26 cellular contexts compared by ENCODE assay signal in genomic region chr2:112220186-112220585, GRCh38.
"Had no signal": no experiment of that assay in that cellular context is flagged by ENCODE, and none has a peak within 500 bp of the region (broad histone marks: within the 10 kb centered on the region; RNA-seq: fewer than 3 reads in every experiment).

No MANE protein-coding gene starts in this region.

- H3K27me3 ChIP-seq: colonic mucosa, esophagus squamous epithelium, gastrocnemius medialis, heart right ventricle, left lung had no signal

- H3K27ac ChIP-seq: colonic mucosa, epithelial cell of prostate, esophagus squamous epithelium, gastrocnemius medialis, heart right ventricle, left lung, lower lobe of right lung had no signal

- H3K4me3 ChIP-seq: colonic mucosa, esophagus squamous epithelium, gastrocnemius medialis, heart right ventricle, left lung, lower lobe of right lung, mucosa of descending colon had no signal

- H3K9me3 ChIP-seq: colonic mucosa, esophagus squamous epithelium, gastrocnemius medialis, lower lobe of right lung had no signal

- ATAC-seq: effector memory CD8-positive, alpha-beta T cell; esophagus mucosa; gastrocnemius medialis; heart right ventricle; left cardiac atrium; left lung; left ventricle myocardium superior; lower lobe of right lung; mucosa of descending colon had no signal

- H3K36me3 ChIP-seq: colonic mucosa had no signal

- H3K4me1 ChIP-seq: colonic mucosa, esophagus squamous epithelium, gastrocnemius medialis, left lung, lower lobe of right lung had no signal

- DNase-seq: colonic mucosa; cortex of kidney; effector CD8-positive, alpha-beta T cell; effector memory CD8-positive, alpha-beta T cell; endodermal cell; erythroblast; esophagus squamous epithelium; foreskin fibroblast; foreskin melanocyte; gastrocnemius medialis; glutamatergic neuron; head of caudate nucleus; heart right ventricle; hippocampal formation; left cardiac atrium; left lung; left ventricle myocardium superior; lower lobe of right lung; mesenchymal stem cell; mucosa of descending colon; naive B cell had no signal

- FAIRE-seq: endometrium, islet of Langerhans, keratinocyte had no signal
